In the genomic region with DNA sequence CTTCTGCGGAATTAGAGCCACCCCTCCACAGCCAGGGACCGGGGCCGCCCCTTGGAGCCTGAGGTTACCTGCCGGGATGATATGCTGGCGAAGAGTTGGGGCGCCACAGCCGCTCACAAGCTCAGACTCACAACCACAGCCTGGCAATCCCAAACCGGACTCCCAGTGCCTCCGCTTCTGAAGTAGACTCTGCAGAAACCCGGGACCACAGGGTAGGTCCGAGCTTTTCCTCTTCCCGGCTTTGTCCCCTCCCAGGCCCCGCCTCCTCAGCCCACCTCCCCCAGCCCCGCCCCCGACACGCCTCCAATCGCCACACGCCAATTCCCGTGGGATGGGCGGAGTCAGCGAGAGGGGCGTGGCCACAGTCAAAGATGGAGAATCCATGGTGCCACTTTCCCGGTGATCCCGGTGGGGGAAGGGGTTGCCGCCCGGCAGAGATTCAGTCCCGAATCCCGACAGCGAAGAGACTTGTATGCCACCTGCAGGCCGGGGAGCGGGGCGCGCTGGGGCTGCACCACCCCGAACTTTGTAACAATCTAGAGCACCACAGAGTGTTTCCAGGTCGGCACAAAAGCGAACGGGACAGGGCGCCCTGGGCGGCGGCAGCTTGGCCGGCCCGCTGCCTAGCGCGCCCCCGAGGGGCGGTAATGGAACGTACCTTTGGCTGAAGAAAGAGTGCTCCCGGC, we compare ENCODE assay signal across 1 cellular context.
TF ChIP-seq lines count a peak whose summit lies in the region.

A gene (minus strand): TSS at position 201 of the 686 bp plus-strand sequence. CDS start 3,520 bp downstream, outside the sequence.

TF ChIP-seq in HEK293, 187 proteins besides CTCF, POLR2A, EP300 and RAD21 (continued from another document):
- TF ChIP-seq, protein P1, sequence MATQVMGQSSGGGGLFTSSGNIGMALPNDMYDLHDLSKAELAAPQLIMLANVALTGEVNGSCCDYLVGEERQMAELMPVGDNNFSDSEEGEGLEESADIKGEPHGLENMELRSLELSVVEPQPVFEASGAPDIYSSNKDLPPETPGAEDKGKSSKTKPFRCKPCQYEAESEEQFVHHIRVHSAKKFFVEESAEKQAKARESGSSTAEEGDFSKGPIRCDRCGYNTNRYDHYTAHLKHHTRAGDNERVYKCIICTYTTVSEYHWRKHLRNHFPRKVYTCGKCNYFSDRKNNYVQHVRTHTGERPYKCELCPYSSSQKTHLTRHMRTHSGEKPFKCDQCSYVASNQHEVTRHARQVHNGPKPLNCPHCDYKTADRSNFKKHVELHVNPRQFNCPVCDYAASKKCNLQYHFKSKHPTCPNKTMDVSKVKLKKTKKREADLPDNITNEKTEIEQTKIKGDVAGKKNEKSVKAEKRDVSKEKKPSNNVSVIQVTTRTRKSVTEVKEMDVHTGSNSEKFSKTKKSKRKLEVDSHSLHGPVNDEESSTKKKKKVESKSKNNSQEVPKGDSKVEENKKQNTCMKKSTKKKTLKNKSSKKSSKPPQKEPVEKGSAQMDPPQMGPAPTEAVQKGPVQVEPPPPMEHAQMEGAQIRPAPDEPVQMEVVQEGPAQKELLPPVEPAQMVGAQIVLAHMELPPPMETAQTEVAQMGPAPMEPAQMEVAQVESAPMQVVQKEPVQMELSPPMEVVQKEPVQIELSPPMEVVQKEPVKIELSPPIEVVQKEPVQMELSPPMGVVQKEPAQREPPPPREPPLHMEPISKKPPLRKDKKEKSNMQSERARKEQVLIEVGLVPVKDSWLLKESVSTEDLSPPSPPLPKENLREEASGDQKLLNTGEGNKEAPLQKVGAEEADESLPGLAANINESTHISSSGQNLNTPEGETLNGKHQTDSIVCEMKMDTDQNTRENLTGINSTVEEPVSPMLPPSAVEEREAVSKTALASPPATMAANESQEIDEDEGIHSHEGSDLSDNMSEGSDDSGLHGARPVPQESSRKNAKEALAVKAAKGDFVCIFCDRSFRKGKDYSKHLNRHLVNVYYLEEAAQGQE (tag by site-specific recombination; IDR thresholded peaks at IDR 0.05) = no peak
- no peak for TF ChIP-seq ZNF423 (tag by site-specific recombination; IDR thresholded peaks at IDR 0.05)
- TF ChIP-seq ZNF2 (tag by site-specific recombination; IDR thresholded peaks at IDR 0.05) = 0 out of 2 replicates have a peak, but pooled peaks have one; percentile 39
- TF ChIP-seq ZSCAN30 (tag by site-specific recombination; IDR thresholded peaks at IDR 0.05) = 0 out of 2 replicates have a peak, but pooled peaks have one; percentile 15
- TF ChIP-seq, protein P2, sequence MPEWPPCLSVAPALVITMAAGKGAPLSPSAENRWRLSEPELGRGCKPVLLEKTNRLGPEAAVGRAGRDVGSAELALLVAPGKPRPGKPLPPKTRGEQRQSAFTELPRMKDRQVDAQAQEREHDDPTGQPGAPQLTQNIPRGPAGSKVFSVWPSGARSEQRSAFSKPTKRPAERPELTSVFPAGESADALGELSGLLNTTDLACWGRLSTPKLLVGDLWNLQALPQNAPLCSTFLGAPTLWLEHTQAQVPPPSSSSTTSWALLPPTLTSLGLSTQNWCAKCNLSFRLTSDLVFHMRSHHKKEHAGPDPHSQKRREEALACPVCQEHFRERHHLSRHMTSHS (tag by site-specific recombination; IDR thresholded peaks at IDR 0.05) = no peak
- 0 out of 2 replicates have a peak, but pooled peaks have one; percentile 42 for TF ChIP-seq ZNF561 (tag by site-specific recombination; IDR thresholded peaks at IDR 0.05; ENCODE audit: borderline replicate concordance)
- no peak for TF ChIP-seq ZBTB21 (tag by site-specific recombination; IDR thresholded peaks at IDR 0.05)
- TF ChIP-seq YY1 (tag by site-specific recombination; IDR thresholded peaks at IDR 0.05) = peak; percentile 78
- TF ChIP-seq ZNF785 (tag by site-specific recombination; IDR thresholded peaks at IDR 0.05) = no peak
- TF ChIP-seq, protein P3, sequence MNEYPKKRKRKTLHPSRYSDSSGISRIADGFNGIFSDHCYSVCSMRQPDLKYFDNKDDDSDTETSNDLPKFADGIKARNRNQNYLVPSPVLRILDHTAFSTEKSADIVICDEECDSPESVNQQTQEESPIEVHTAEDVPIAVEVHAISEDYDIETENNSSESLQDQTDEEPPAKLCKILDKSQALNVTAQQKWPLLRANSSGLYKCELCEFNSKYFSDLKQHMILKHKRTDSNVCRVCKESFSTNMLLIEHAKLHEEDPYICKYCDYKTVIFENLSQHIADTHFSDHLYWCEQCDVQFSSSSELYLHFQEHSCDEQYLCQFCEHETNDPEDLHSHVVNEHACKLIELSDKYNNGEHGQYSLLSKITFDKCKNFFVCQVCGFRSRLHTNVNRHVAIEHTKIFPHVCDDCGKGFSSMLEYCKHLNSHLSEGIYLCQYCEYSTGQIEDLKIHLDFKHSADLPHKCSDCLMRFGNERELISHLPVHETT (tag by site-specific recombination; IDR thresholded peaks at IDR 0.05) = no peak
- TF ChIP-seq, protein P4, sequence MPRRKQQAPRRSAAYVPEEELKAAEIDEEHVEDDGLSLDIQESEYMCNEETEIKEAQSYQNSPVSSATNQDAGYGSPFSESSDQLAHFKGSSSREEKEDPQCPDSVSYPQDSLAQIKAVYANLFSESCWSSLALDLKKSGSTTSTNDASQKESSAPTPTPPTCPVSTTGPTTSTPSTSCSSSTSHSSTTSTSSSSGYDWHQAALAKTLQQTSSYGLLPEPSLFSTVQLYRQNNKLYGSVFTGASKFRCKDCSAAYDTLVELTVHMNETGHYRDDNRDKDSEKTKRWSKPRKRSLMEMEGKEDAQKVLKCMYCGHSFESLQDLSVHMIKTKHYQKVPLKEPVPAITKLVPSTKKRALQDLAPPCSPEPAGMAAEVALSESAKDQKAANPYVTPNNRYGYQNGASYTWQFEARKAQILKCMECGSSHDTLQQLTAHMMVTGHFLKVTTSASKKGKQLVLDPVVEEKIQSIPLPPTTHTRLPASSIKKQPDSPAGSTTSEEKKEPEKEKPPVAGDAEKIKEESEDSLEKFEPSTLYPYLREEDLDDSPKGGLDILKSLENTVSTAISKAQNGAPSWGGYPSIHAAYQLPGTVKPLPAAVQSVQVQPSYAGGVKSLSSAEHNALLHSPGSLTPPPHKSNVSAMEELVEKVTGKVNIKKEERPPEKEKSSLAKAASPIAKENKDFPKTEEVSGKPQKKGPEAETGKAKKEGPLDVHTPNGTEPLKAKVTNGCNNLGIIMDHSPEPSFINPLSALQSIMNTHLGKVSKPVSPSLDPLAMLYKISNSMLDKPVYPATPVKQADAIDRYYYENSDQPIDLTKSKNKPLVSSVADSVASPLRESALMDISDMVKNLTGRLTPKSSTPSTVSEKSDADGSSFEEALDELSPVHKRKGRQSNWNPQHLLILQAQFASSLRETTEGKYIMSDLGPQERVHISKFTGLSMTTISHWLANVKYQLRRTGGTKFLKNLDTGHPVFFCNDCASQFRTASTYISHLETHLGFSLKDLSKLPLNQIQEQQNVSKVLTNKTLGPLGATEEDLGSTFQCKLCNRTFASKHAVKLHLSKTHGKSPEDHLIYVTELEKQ (tag by site-specific recombination; IDR thresholded peaks at IDR 0.05; ENCODE audit: borderline replicate concordance) = no peak
- no peak for TF ChIP-seq ZNF140 (tag by site-specific recombination; IDR thresholded peaks at IDR 0.05)
- TF ChIP-seq, protein P5, sequence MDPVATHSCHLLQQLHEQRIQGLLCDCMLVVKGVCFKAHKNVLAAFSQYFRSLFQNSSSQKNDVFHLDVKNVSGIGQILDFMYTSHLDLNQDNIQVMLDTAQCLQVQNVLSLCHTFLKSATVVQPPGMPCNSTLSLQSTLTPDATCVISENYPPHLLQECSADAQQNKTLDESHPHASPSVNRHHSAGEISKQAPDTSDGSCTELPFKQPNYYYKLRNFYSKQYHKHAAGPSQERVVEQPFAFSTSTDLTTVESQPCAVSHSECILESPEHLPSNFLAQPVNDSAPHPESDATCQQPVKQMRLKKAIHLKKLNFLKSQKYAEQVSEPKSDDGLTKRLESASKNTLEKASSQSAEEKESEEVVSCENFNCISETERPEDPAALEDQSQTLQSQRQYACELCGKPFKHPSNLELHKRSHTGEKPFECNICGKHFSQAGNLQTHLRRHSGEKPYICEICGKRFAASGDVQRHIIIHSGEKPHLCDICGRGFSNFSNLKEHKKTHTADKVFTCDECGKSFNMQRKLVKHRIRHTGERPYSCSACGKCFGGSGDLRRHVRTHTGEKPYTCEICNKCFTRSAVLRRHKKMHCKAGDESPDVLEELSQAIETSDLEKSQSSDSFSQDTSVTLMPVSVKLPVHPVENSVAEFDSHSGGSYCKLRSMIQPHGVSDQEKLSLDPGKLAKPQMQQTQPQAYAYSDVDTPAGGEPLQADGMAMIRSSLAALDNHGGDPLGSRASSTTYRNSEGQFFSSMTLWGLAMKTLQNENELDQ (tag by site-specific recombination; IDR thresholded peaks at IDR 0.05; ENCODE audit: low read depth) = no peak
- TF ChIP-seq, protein P6, sequence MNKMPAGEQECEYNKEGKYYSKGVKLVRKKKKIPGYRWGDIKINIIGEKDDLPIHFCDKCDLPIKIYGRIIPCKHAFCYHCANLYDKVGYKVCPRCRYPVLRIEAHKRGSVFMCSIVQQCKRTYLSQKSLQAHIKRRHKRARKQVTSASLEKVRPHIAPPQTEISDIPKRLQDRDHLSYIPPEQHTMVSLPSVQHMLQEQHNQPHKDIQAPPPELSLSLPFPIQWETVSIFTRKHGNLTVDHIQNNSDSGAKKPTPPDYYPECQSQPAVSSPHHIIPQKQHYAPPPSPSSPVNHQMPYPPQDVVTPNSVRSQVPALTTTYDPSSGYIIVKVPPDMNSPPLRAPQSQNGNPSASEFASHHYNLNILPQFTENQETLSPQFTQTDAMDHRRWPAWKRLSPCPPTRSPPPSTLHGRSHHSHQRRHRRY (tag by site-specific recombination; IDR thresholded peaks at IDR 0.05) = no peak
- TF ChIP-seq ZNF433 (tag by site-specific recombination; IDR thresholded peaks at IDR 0.05; ENCODE audit: low read depth) = no peak
- TF ChIP-seq ZNF837 (tag by site-specific recombination; IDR thresholded peaks at IDR 0.05) = no peak
- TF ChIP-seq SCRT2 (tag by site-specific recombination; IDR thresholded peaks at IDR 0.05) = no peak
- TF ChIP-seq ZBTB8A (tag by site-specific recombination; IDR thresholded peaks at IDR 0.05) = peak; percentile 52
- TF ChIP-seq ZNF623 (tag by site-specific recombination; IDR thresholded peaks at IDR 0.05) = no peak
- TF ChIP-seq ZNF350 (tag by site-specific recombination; IDR thresholded peaks at IDR 0.05) = no peak
- peak; percentile 62; the same call in 1 of the 2 replicates for TF ChIP-seq ZNF501 (tag by site-specific recombination; IDR thresholded peaks at IDR 0.05)
- TF ChIP-seq ZNF560 (tag by site-specific recombination; IDR thresholded peaks at IDR 0.05; ENCODE audit: borderline replicate concordance) = no peak
- TF ChIP-seq, protein P7, sequence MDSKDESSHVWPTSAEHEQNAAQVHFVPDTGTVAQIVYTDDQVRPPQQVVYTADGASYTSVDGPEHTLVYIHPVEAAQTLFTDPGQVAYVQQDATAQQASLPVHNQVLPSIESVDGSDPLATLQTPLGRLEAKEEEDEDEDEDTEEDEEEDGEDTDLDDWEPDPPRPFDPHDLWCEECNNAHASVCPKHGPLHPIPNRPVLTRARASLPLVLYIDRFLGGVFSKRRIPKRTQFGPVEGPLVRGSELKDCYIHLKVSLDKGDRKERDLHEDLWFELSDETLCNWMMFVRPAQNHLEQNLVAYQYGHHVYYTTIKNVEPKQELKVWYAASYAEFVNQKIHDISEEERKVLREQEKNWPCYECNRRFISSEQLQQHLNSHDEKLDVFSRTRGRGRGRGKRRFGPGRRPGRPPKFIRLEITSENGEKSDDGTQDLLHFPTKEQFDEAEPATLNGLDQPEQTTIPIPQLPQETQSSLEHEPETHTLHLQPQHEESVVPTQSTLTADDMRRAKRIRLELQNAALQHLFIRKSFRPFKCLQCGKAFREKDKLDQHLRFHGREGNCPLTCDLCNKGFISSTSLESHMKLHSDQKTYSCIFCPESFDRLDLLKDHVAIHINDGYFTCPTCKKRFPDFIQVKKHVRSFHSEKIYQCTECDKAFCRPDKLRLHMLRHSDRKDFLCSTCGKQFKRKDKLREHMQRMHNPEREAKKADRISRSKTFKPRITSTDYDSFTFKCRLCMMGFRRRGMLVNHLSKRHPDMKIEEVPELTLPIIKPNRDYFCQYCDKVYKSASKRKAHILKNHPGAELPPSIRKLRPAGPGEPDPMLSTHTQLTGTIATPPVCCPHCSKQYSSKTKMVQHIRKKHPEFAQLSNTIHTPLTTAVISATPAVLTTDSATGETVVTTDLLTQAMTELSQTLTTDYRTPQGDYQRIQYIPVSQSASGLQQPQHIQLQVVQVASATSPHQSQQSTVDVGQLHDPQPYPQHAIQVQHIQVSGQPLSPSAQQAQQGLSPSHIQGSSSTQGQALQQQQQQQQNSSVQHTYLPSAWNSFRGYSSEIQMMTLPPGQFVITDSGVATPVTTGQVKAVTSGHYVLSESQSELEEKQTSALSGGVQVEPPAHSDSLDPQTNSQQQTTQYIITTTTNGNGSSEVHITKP (tag by site-specific recombination; IDR thresholded peaks at IDR 0.05) = peak; percentile 93
- no peak for TF ChIP-seq ZNF174 (tag by site-specific recombination; IDR thresholded peaks at IDR 0.05)
- TF ChIP-seq, protein P8, sequence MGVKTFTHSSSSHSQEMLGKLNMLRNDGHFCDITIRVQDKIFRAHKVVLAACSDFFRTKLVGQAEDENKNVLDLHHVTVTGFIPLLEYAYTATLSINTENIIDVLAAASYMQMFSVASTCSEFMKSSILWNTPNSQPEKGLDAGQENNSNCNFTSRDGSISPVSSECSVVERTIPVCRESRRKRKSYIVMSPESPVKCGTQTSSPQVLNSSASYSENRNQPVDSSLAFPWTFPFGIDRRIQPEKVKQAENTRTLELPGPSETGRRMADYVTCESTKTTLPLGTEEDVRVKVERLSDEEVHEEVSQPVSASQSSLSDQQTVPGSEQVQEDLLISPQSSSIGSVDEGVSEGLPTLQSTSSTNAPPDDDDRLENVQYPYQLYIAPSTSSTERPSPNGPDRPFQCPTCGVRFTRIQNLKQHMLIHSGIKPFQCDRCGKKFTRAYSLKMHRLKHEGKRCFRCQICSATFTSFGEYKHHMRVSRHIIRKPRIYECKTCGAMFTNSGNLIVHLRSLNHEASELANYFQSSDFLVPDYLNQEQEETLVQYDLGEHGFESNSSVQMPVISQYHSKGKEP (tag by site-specific recombination; IDR thresholded peaks at IDR 0.05) = no peak
- no peak for TF ChIP-seq HOXC10 (CRISPR knock-in tag; IDR thresholded peaks at IDR 0.05)
- no peak for TF ChIP-seq HOXD13 (CRISPR knock-in tag; IDR thresholded peaks at IDR 0.05; ENCODE audit: borderline replicate concordance)
- TF ChIP-seq ZNF155 (tag by site-specific recombination; IDR thresholded peaks at IDR 0.05) = no peak
- TF ChIP-seq KLF9 (tag by site-specific recombination; IDR thresholded peaks at IDR 0.05; ENCODE audit: low read depth) = peak; percentile 84
- peak; percentile 33; the same call in 1 of the 2 replicates for TF ChIP-seq ZNF394 (tag by site-specific recombination; IDR thresholded peaks at IDR 0.05; ENCODE audit: borderline replicate concordance)
- TF ChIP-seq ZNF654 (tag by site-specific recombination; IDR thresholded peaks at IDR 0.05; ENCODE audit: low read depth) = no peak
- no peak for TF ChIP-seq ZNF514 (tag by site-specific recombination; IDR thresholded peaks at IDR 0.05)
- peak; percentile 64 for TF ChIP-seq KLF1 (tag by site-specific recombination; IDR thresholded peaks at IDR 0.05)
- peak; percentile 98 for TF ChIP-seq IKZF3 (tag by site-specific recombination; IDR thresholded peaks at IDR 0.05)
- no peak for TF ChIP-seq ZNF624 (tag by site-specific recombination; IDR thresholded peaks at IDR 0.05)
